In genomic region chr10:68212721-68213352, GRCh38 we compare ENCODE assay signal across 8 cellular contexts. TPM values are rescaled to one million over a fixed set of nuclear protein-coding genes. Genes with fewer than 3 reads are reported as not detected.
DNase-seq lines count a peak whose midpoint lies in the region; ATAC-seq, FAIRE-seq and TF ChIP-seq lines count a peak whose summit lies in the region.

No MANE protein-coding gene starts in this region.

- no peaks in the 10 kb centered on the region for H3K4me1 ChIP-seq in Panc1 (ENCODE audit: control insufficient read depth, insufficient read depth, low read length)
- H3K4me1 ChIP-seq in gastrocnemius medialis, result no peaks in the 10 kb centered on the region

- POLR2A ChIA-PET in Panc1 (lab: Charles Lee), result no interaction called here

- no peaks in the 10 kb centered on the region for H3K27me3 ChIP-seq in Panc1 (ENCODE audit: control insufficient read depth, insufficient read depth, low read length)
- no peaks in the 10 kb centered on the region for H3K27me3 ChIP-seq in gastrocnemius medialis

- ATAC-seq in Panc1 (no peak; the same call in 1 of the 2 replicates), gastrocnemius medialis (no peak), HG03175 (IDR thresholded peaks at IDR 0.05; ENCODE audit: unreplicated experiment) (no peak), HG03521 (IDR thresholded peaks at IDR 0.05; ENCODE audit: unreplicated experiment) (no peak), GM18511 (IDR thresholded peaks at IDR 0.05; ENCODE audit: unreplicated experiment) (no peak)

- no peak overlapping the region for H3K4me3 ChIP-seq in Panc1 (ENCODE audit: low read depth in 2 of 2, low read length in 2 of 2)
- no peak overlapping the region for H3K4me3 ChIP-seq in fibroblast of pulmonary artery (replicated peaks; ENCODE audit: low read depth, low read length)
- H3K4me3 ChIP-seq in gastrocnemius medialis, result no peak overlapping the region

- no peaks in the 10 kb centered on the region; the same call in 1 of the 2 replicates for H3K36me3 ChIP-seq in Panc1 (ENCODE audit: control insufficient read depth, insufficient read depth, low read length)
- peaks cover 0 to 67% of the 10 kb centered on the region in 2 donors for H3K36me3 ChIP-seq in gastrocnemius medialis

- peak; percentile 83 for FAIRE-seq in GM12892 (lab: Jason Lieb, UNC)

- TF ChIP-seq CTCF in Panc1 (IDR thresholded peaks at IDR 0.05) (peak; percentile 81), fibroblast of pulmonary artery (IDR thresholded peaks at IDR 0.05; ENCODE audit: low read length, missing control alignments) (peak; percentile 59), gastrocnemius medialis (IDR thresholded peaks at IDR 0.05 in 4 of 5, conservative IDR thresholded peaks at IDR 0.05 in 1 of 5) (peak; percentile 25 to 42 (median 33))

- no peak for TF ChIP-seq POLR2A in GM12892 (IDR thresholded peaks at IDR 0.05; ENCODE audit: low read depth, low read length)
- no peak for TF ChIP-seq POLR2A in gastrocnemius medialis (IDR thresholded peaks at IDR 0.05)

- H3K27ac ChIP-seq in Panc1 (ENCODE audit: low read length), result no peak overlapping the region
- H3K27ac ChIP-seq in gastrocnemius medialis, result no peak overlapping the region

- in situ Hi-C loops in Panc1 (cut with HindIII; ENCODE audit: low pct_unique_long_range_greater_than_20kb, low sequenced_read_pairs) (no loop called here), gastrocnemius medialis (cut with MboI; ENCODE audit: low sequenced_read_pairs in 4 of 4) (no loop called here)

- intact Hi-C loops in Panc1 (cut with micrococcal nuclease; ENCODE audit: unreplicated experiment), result loop anchor here (5.0 kb wide), 1 partner anchor 89 kb away; no protein-coding TSS in a partner anchor
- intact Hi-C loops in gastrocnemius medialis (cut with DNase I; ENCODE audit: low total_unique reads), result loop anchor here (1.0 to 5.0 kb wide), 2 partner anchors 89 to 133 kb away; no protein-coding TSS in a partner anchor

- BruUV-seq in Panc1 (replicated peaks; lab: Mats Ljungman, UMichigan), result no TSS peak

- CTCF ChIA-PET in Panc1 (lab: Charles Lee), result interaction anchor here (0.5 to 2.4 kb wide), 8 partner anchors 16 to 136 kb away, joined by 3 to 30 read pairs (median 6); no protein-coding TSS in a partner anchor

- DNase-seq in AML-193 (lab: John Stamatoyannopoulos, UW) (peak; percentile 27 to 49), GM12892 (ENCODE audit: insufficient read length) (no peak), Panc1 (ENCODE audit: low read depth, low spot score) (no peak), fibroblast of pulmonary artery (ENCODE audit: low read depth) (peak; percentile 69), gastrocnemius medialis (no peak)

- H3K9me3 ChIP-seq in Panc1 (ENCODE audit: control insufficient read depth, insufficient read depth, low read depth, low read length), result no peaks in the 10 kb centered on the region
- H3K9me3 ChIP-seq in gastrocnemius medialis, result no peaks in the 10 kb centered on the region

RNA-seq across cellular contexts. Expression of gene ATOH7, which starts 19.1 kb away (rescaled TPM):
- not detected for polyA plus RNA-seq in GM12892 (2012; ENCODE audit: missing spikeins)
- total RNA-seq in Panc1 (2021; ENCODE audit: unreplicated experiment) (0.28 TPM), gastrocnemius medialis (not detected)
- not detected for polyA plus RNA-seq in Panc1 (2012; ENCODE audit: insufficient read length)

Comparison
In these comparisons a context has a peak if more than half of its experiments do, and no peak if none do; other contexts are left out.
1. DNase-seq: peak in AML-193 (2 of 2) and fibroblast of pulmonary artery (single experiment); none in GM12892 (single experiment), Panc1 (single experiment) and gastrocnemius medialis (0 of 2).
2. Peak in every context shown above with its lines, with median percentiles within 50 percentile points of each other: CTCF ChIP-seq.